Comparison of ENCODE assay signal across 22 cellular contexts in genomic region chr2:39981877-39982276, GRCh38.
DNase-seq lines count a peak whose midpoint lies in the region; ATAC-seq lines count a peak whose summit lies in the region.
"Had no signal": no experiment of that assay in that cellular context is flagged by ENCODE, and none has a peak within 500 bp of the region (broad histone marks: within the 10 kb centered on the region; RNA-seq: fewer than 3 reads in every experiment).

No MANE protein-coding gene starts in this region.

- DNase-seq in NCI-H1417 (lab: John Stamatoyannopoulos, UW), result peak; percentile 11 to 83 (median 62)
- DNase-seq in NCI-H1417 treated with DMSO at 0.1 percent for 48 hours (lab: John Stamatoyannopoulos, UW), result no peak
- DNase-seq in NCI-H1105 treated with DMSO at 0.1 percent for 48 hours (lab: John Stamatoyannopoulos, UW), result peak; percentile 95
- DNase-seq in NCI-H774 (lab: John Stamatoyannopoulos, UW), result peak; percentile 27
- DNase-seq in fibroblast of the conjunctiva (ENCODE audit: low read depth), result peak; percentile 28
- DNase-seq in medulla oblongata (ENCODE audit: extremely low spot score), result no peak
- DNase-seq in OCI-M2 (lab: John Stamatoyannopoulos, UW; ENCODE audit: unreplicated experiment), result no peak
- DNase-seq: activated CD4-positive, alpha-beta T cell treated with anti-CD3 and anti-CD28 coated beads, Interleukin-2, amount 50 U/mL, for 1 hour; Calu3; cerebellar nuclear complex; erythroblast; GF-D8; midbrain; NCI-H2227 treated with DMSO at 0.1 percent for 48 hours; PC-3; SJCRH30; stimulated activated CD4-positive, alpha-beta T cell treated with anti-CD3 and anti-CD28 coated beads, Interleukin-15, amount 100 ng/mL, for 24 hours; substantia nigra had no signal

- no peak for ATAC-seq in HG02938 (IDR thresholded peaks at IDR 0.05; ENCODE audit: unreplicated experiment)
- ATAC-seq: activated T-helper 17 cell treated with anti-CD3 and anti-CD28 coated beads, Interleukin-2, amount 50 U/mL, for 72 hours; GM12878; PC-3; sciatic nerve had no signal

Comparison
In these comparisons a context has a peak if more than half of its experiments do, and no peak if none do; other contexts are left out.
1. DNase-seq: peak in NCI-H1417 (3 of 3), NCI-H1105 treated with DMSO at 0.1 percent for 48 hours (single experiment), NCI-H774 (single experiment) and fibroblast of the conjunctiva (single experiment); none in NCI-H1417 treated with DMSO at 0.1 percent for 48 hours (single experiment), medulla oblongata (single experiment) and OCI-M2 (single experiment).